Comparison of ENCODE assay signal across 8 cellular contexts in the genomic region with DNA sequence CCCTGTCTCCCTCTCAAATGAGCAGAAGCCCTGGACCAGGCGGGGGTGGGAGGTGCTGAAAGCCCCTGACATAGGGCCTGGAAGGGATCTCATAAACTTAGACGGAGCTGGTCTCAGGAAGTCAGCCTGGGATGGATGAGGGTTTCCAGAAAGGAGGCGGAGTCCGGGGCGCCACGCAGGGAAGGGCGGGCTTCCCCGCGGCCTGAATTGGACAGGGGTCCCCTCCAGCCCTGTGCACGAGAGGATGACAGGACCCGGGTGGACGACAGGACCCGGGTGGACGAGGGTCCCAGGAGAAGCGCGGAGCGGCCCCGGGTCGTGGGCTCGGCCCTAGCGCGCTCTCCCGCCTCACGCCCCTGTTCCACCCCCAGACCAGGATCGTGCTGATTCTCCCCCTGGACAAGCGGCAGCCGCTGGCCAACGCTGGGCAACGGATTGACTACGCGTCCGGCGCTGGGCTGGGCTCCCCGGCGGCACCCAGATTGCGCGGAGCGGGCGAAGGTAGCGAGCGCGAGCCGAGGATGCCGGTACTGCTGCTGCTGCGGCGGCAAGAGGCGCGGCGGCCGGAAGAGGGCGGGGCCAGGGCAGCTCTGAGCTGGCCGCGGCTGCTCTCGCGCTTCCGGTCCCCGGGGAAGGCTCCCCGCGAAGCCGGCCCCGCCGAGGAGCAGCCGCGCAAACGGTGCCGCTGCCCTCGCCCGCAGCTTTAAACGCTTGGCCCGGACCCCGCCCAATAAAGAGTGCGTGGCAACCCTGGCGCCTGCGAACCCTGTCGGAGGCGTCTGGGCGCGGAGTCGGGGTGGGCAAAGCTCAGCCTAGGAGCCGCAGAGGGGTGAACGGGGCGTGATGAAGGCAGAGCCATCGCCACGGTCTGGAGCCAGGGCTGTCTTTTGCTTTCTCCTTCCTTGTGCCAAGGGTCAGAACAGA. TPM values are rescaled to one million over a fixed set of nuclear protein-coding genes. Genes with fewer than 3 reads are reported as not detected.
DNase-seq lines count a peak whose midpoint lies in the region; ATAC-seq and TF ChIP-seq lines count a peak whose summit lies in the region.

No MANE protein-coding gene starts in this region.

- POLR2A ChIA-PET in CD8-positive, alpha-beta T cell (lab: Charles Lee): interaction anchor here (0.8 to 3.1 kb wide), 14 partner anchors 10 to 262 kb away, joined by 3 to 25 read pairs (median 5); partner anchors contain the start of genes CBFA2T2, CDK5RAP1, PXMP4 and SNTA1

- peak overlapping the region; percentile 74 for H3K4me3 ChIP-seq in CD8-positive, alpha-beta T cell (ENCODE audit: low read depth, low read length)
- peak overlapping the region; percentile 97 for H3K4me3 ChIP-seq in SK-N-MC
- H3K4me3 ChIP-seq in neutrophil (ENCODE audit: low read depth in 1 of 2, low read length in 1 of 2): peak overlapping the region; percentile 78 to 86
- H3K4me3 ChIP-seq in suprapubic skin: peak overlapping the region; percentile 58

- peak; percentile 64 for ATAC-seq in CD8-positive, alpha-beta T cell
- ATAC-seq in GM21390 (IDR thresholded peaks at IDR 0.05; ENCODE audit: unreplicated experiment): peak; percentile 56

- peak overlapping the region; percentile 77 for H3K27ac ChIP-seq in CD8-positive, alpha-beta T cell (ENCODE audit: low read depth, low read length)
- H3K27ac ChIP-seq in SK-N-MC (peak overlapping the region; percentile 56; the same call in 1 of the 2 replicates), neutrophil (peak overlapping the region; percentile 89), suprapubic skin (peak overlapping the region; percentile 74)

- H3K4me1 ChIP-seq in CD8-positive, alpha-beta T cell (ENCODE audit: insufficient read depth, low read length): peaks cover 28% of the 10 kb centered on the region
- H3K4me1 ChIP-seq in neutrophil (ENCODE audit: control insufficient read depth in 1 of 2, insufficient read depth in 1 of 2, low read depth in 1 of 2, low read length in 1 of 2) (peaks cover 41 to 42% of the 10 kb centered on the region in 2 experiments), suprapubic skin (peaks cover 43% of the 10 kb centered on the region)

- intact Hi-C loops in CD8-positive, alpha-beta T cell (cut with DNase I, micrococcal nuclease): loop anchor here (1.0 to 10.0 kb wide), 4 partner anchors 23 to 331 kb away; partner anchors contain the start of genes E2F1 (in 2 of the 2), CDK5RAP1 (in 1 of the 2) and RALY (in 1 of the 2)
- intact Hi-C loops in activated naive CD4-positive, alpha-beta T cell treated with anti-CD3 and anti-CD28 coated beads for 36 hours (cut with micrococcal nuclease): loop anchor here (1.0 to 10.0 kb wide), 5 partner anchors 11 to 689 kb away; partner anchors contain the start of genes NECAB3 and PXMP4

- CTCF ChIA-PET in CD8-positive, alpha-beta T cell (lab: Charles Lee): interaction anchor here (0.9 to 3.2 kb wide), 6 partner anchors 10 to 210 kb away, joined by 3 to 9 read pairs (median 6); partner anchors contain the start of gene ZNF341
- CTCF ChIA-PET in activated naive CD4-positive, alpha-beta T cell treated with anti-CD3 and anti-CD28 coated beads for 36 hours (lab: Charles Lee): interaction anchor here (0.6 to 2.8 kb wide), 6 partner anchors 10 to 1119 kb away, joined by 3 to 13 read pairs (median 3); partner anchors contain the start of gene CBFA2T2

- H3K4me1 Mint-ChIP-seq in CD8-positive, alpha-beta T cell (ENCODE audit: low read depth): peaks cover 38% of the 10 kb centered on the region
- peaks cover 28% of the 10 kb centered on the region for H3K4me1 Mint-ChIP-seq in activated naive CD4-positive, alpha-beta T cell treated with anti-CD3 and anti-CD28 coated beads for 36 hours (ENCODE audit: low read depth)

- H3K9me3 ChIP-seq in CD8-positive, alpha-beta T cell (ENCODE audit: low read length): no peaks in the 10 kb centered on the region
- H3K9me3 ChIP-seq in SK-N-MC (ENCODE audit: low read depth, low read length) (no peaks in the 10 kb centered on the region), neutrophil (no peaks in the 10 kb centered on the region), suprapubic skin (no peaks in the 10 kb centered on the region)

- no peak for TF ChIP-seq CTCF in CD8-positive, alpha-beta T cell (IDR thresholded peaks at IDR 0.05)
- peak; percentile 60 for TF ChIP-seq CTCF in neutrophil (IDR thresholded peaks at IDR 0.05)
- TF ChIP-seq CTCF in suprapubic skin (IDR thresholded peaks at IDR 0.05): no peak

- peak overlapping the region; percentile 87 for H3K27ac Mint-ChIP-seq in CD8-positive, alpha-beta T cell
- H3K27ac Mint-ChIP-seq in activated naive CD4-positive, alpha-beta T cell treated with anti-CD3 and anti-CD28 coated beads for 36 hours: peak overlapping the region; percentile 89

- peak; percentile 57 to 91 (median 82) for DNase-seq in CD8-positive, alpha-beta T cell
- peak; percentile 83 for DNase-seq in M059J (ENCODE audit: low read depth)
- DNase-seq in SK-N-MC (ENCODE audit: low read depth, low spot score): no peak
- DNase-seq in activated naive CD4-positive, alpha-beta T cell treated with anti-CD3 and anti-CD28 coated beads for 36 hours: peak; percentile 88
- peak; percentile 88 for DNase-seq in germinal center (ENCODE audit: low spot score)
- no peak for DNase-seq in suprapubic skin (ENCODE audit: low spot score in 2 of 2)

- peaks cover 3% of the 10 kb centered on the region for H3K36me3 Mint-ChIP-seq in CD8-positive, alpha-beta T cell
- no peaks in the 10 kb centered on the region for H3K36me3 Mint-ChIP-seq in activated naive CD4-positive, alpha-beta T cell treated with anti-CD3 and anti-CD28 coated beads for 36 hours (ENCODE audit: low read depth)

- H3K27me3 ChIP-seq in CD8-positive, alpha-beta T cell (ENCODE audit: insufficient read depth, low read length): no peaks in the 10 kb centered on the region
- H3K27me3 ChIP-seq in neutrophil: no peaks in the 10 kb centered on the region
- no peaks in the 10 kb centered on the region for H3K27me3 ChIP-seq in suprapubic skin

- no peaks in the 10 kb centered on the region for H3K27me3 Mint-ChIP-seq in CD8-positive, alpha-beta T cell (ENCODE audit: low read depth)
- no peaks in the 10 kb centered on the region for H3K27me3 Mint-ChIP-seq in activated naive CD4-positive, alpha-beta T cell treated with anti-CD3 and anti-CD28 coated beads for 36 hours (ENCODE audit: low read depth)

- WGBS in suprapubic skin: under 1% methylated on average over 36 of the region's 84 CpGs

- H3K9me3 Mint-ChIP-seq in CD8-positive, alpha-beta T cell: no peaks in the 10 kb centered on the region
- no peaks in the 10 kb centered on the region for H3K9me3 Mint-ChIP-seq in activated naive CD4-positive, alpha-beta T cell treated with anti-CD3 and anti-CD28 coated beads for 36 hours

- H3K36me3 ChIP-seq in CD8-positive, alpha-beta T cell (ENCODE audit: insufficient read depth, low read length): no peaks in the 10 kb centered on the region
- peaks cover 1% of the 10 kb centered on the region; the same call in 1 of the 2 replicates for H3K36me3 ChIP-seq in SK-N-MC (ENCODE audit: insufficient read depth, low read length)
- H3K36me3 ChIP-seq in neutrophil: no peaks in the 10 kb centered on the region
- H3K36me3 ChIP-seq in suprapubic skin: peaks cover 16% of the 10 kb centered on the region

- TF ChIP-seq EP300 in suprapubic skin (IDR thresholded peaks at IDR 0.05): no peak

- TF ChIP-seq POLR2A in suprapubic skin (IDR thresholded peaks at IDR 0.05): peak in 1 of 2 donors; percentile 39

- peak overlapping the region; percentile 96 for H3K4me3 Mint-ChIP-seq in CD8-positive, alpha-beta T cell
- H3K4me3 Mint-ChIP-seq in activated naive CD4-positive, alpha-beta T cell treated with anti-CD3 and anti-CD28 coated beads for 36 hours: peak overlapping the region; percentile 82

- H3K9ac ChIP-seq in SK-N-MC (ENCODE audit: insufficient read length): peak overlapping the region; percentile 79

RNA-seq across cellular contexts. Expression of gene C20orf144, which starts 1.3 kb away (rescaled TPM):
- total RNA-seq in CD8-positive, alpha-beta T cell: under 1 TPM; 0.25 to 0.27 TPM
- total RNA-seq in M059J (2014; rRNA removed; shearing (Covaris generic)): 0.12 TPM in 1 of 2 replicates, not detected in the other
- under 1 TPM; 0.15 to 0.38 TPM for total RNA-seq in activated naive CD4-positive, alpha-beta T cell treated with anti-CD3 and anti-CD28 coated beads for 36 hours
- total RNA-seq in suprapubic skin: not detected

RNA-seq across cellular contexts. Expression of gene ACTL10, which starts 3.3 kb away (rescaled TPM):
- under 1 TPM; 0.65 to 0.75 TPM for total RNA-seq in CD8-positive, alpha-beta T cell
- not detected in 2 replicates for total RNA-seq in M059J (2014; rRNA removed; shearing (Covaris generic))
- total RNA-seq in activated naive CD4-positive, alpha-beta T cell treated with anti-CD3 and anti-CD28 coated beads for 36 hours: 1 to 10 TPM in 1 of 2 experiments, under 1 TPM in 1; 0.96 to 1.0 TPM
- 1 to 10 TPM; 1.3 to 4.9 (median 3.0) TPM for total RNA-seq in suprapubic skin

RNA-seq across cellular contexts. Expression of gene NECAB3, which starts 10.8 kb away (rescaled TPM):
- total RNA-seq in CD8-positive, alpha-beta T cell: 1 to 10 TPM; 5.7 to 5.9 TPM
- 32.0 and 60.5 TPM in 2 replicates for total RNA-seq in M059J (2014; rRNA removed; shearing (Covaris generic))
- total RNA-seq in activated naive CD4-positive, alpha-beta T cell treated with anti-CD3 and anti-CD28 coated beads for 36 hours: 10 to 100 TPM; 12.7 to 14.3 TPM
- total RNA-seq in suprapubic skin: 10 to 100 TPM; 19.9 to 37.5 (median 22.1) TPM

RNA-seq across cellular contexts. Expression of gene E2F1, which starts 22.8 kb away (rescaled TPM):
- total RNA-seq in CD8-positive, alpha-beta T cell: 1 to 10 TPM; 1.2 to 1.3 TPM
- 46.3 and 67.8 TPM in 2 replicates for total RNA-seq in M059J (2014; rRNA removed; shearing (Covaris generic))
- 10 to 100 TPM; 69.3 to 70.0 TPM for total RNA-seq in activated naive CD4-positive, alpha-beta T cell treated with anti-CD3 and anti-CD28 coated beads for 36 hours
- 1 to 10 TPM; 3.5 to 5.6 (median 4.6) TPM for total RNA-seq in suprapubic skin

RNA-seq across cellular contexts. Expression of gene PXMP4, which starts 56.7 kb away (rescaled TPM):
- 1 to 10 TPM; 2.7 to 2.8 TPM for total RNA-seq in CD8-positive, alpha-beta T cell
- total RNA-seq in M059J (2014; rRNA removed; shearing (Covaris generic)): 15.6 and 18.0 TPM in 2 replicates
- total RNA-seq in activated naive CD4-positive, alpha-beta T cell treated with anti-CD3 and anti-CD28 coated beads for 36 hours: 10 to 100 TPM in 1 of 2 experiments, 1 to 10 TPM in 1; 9.5 to 10.3 TPM
- total RNA-seq in suprapubic skin: 10 to 100 TPM in 3 of 4 donors, 1 to 10 TPM in 1; 8.7 to 32.4 (median 24.3) TPM

Comparison
In these comparisons a context has a peak if more than half of its experiments do, and no peak if none do; other contexts are left out.
1. DNase-seq: peak in CD8-positive, alpha-beta T cell (7 of 7), M059J (single experiment), activated naive CD4-positive, alpha-beta T cell treated with anti-CD3 and anti-CD28 coated beads for 36 hours (single experiment) and germinal center (single experiment); none in SK-N-MC (single experiment) and suprapubic skin (0 of 2).
2. Peak in every context shown above with its lines, with median percentiles within 50 percentile points of each other: H3K27ac ChIP-seq and H3K4me3 ChIP-seq.